Comparison of ENCODE assay signal across 8 cellular contexts in genomic region chr17:9916108-9916507, GRCh38. TPM values are rescaled to one million over a fixed set of nuclear protein-coding genes. Genes with fewer than 3 reads are reported as not detected.
"Had no signal": no experiment of that assay in that cellular context is flagged by ENCODE, and none has a peak within 500 bp of the region (broad histone marks: within the 10 kb centered on the region; RNA-seq: fewer than 3 reads in every experiment).

No MANE protein-coding gene starts in this region.

- H3K9me3 Mint-ChIP-seq: HFFc6, IgD-negative memory B cell had no signal

- DNase-seq: GM23248, GOT3, H7, HFFc6, KBM-7 had no signal

- H3K4me3 Mint-ChIP-seq: HFFc6, IgD-negative memory B cell had no signal

- H3K4me1 Mint-ChIP-seq: IgD-negative memory B cell had no signal

- H3K27me3 Mint-ChIP-seq: IgD-negative memory B cell had no signal

- H3K27ac ChIP-seq: GM23248, HL-60 had no signal

- H3K27ac Mint-ChIP-seq: HFFc6 had no signal

RNA-seq across cellular contexts. Expression of gene RCVRN, which starts 11.0 kb away (rescaled TPM):
- polyA plus RNA-seq: GM23248, HepG2, IgD-negative memory B cell had no signal
